In the genomic region with DNA sequence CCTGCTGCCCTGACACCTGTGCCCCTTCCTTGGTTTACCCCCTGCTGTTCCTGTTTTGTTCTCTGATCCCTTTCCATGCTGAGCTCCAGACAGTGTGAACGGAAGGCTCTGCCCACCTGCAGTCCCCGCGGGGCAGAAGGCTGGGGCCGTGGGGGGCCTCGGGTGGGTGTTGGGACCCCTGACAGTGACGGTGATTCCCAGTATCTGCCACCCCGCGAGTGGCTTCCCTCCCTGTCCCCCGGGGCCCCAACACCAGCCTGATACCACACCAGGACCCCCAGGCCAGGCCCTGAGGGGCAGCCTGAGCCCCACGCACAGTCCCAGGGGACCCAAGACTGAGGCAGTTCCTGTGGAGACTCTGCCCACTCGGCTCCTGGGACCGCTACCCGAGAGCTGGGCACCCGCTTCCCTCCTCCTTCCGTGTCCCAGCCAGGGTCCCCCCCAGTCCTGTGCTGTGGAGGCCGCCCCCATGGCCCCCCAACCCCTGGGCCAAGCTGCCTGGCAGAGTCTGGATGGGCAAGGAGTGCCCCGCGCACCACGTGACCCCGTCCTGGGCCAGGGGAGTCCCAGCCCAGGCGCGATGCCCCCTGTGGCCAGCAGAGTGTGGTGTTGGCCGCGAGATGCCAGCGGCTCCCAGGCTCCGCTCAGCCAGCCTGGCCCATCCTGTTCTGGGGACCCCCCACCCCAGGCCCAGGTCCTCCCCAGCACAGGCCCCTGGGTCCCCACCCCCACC, we compare ENCODE assay signal across 8 cellular contexts. TPM values are rescaled to one million over a fixed set of nuclear protein-coding genes. Genes with fewer than 3 reads are reported as not detected.
DNase-seq lines count a peak whose midpoint lies in the region; ATAC-seq, FAIRE-seq and TF ChIP-seq lines count a peak whose summit lies in the region.

No MANE protein-coding gene starts in this region.

- TF ChIP-seq RAD21 in A549 (conservative IDR thresholded peaks at IDR 0.05 in 1 of 2, IDR thresholded peaks at IDR 0.05 in 1 of 2): peak; percentile 94 to 100

- no peak for FAIRE-seq in A549 (lab: Jason Lieb, UNC)

- H3K27ac ChIP-seq in A549: peak overlapping the region; percentile 23 to 54; a peak in 3 of 6 replicates

- H3K4me3 ChIP-seq in A549 (no peak overlapping the region), fibroblast of pulmonary artery (replicated peaks; ENCODE audit: low read depth, low read length) (no peak overlapping the region)

- H3K4me1 ChIP-seq in A549: peaks cover 22% of the 10 kb centered on the region

- H3K4me2 ChIP-seq in A549: peak overlapping the region; percentile 64

- 2% methylated on average over 9 of the region's 26 CpGs for WGBS in A549 (ENCODE audit: missing lambda C conversion rate)

- TF ChIP-seq POLR2A in A549 (IDR thresholded peaks at IDR 0.05; ENCODE audit: low read length): no peak

- no peak for TF ChIP-seq EP300 in A549 (IDR thresholded peaks at IDR 0.05)

- ATAC-seq in A549: peak; percentile 59 to 86
- no peak for ATAC-seq in GM21515 (IDR thresholded peaks at IDR 0.05; ENCODE audit: unreplicated experiment)

- TF ChIP-seq CTCF in A549 (IDR thresholded peaks at IDR 0.05) (peak; percentile 93), GM10266 (IDR thresholded peaks at IDR 0.05; ENCODE audit: control insufficient read depth, insufficient read depth, low read depth, missing control alignments) (peak; percentile 66), fibroblast of pulmonary artery (IDR thresholded peaks at IDR 0.05; ENCODE audit: low read length, missing control alignments) (peak; percentile 71)

- DNase-seq in A549 (ENCODE audit: low read depth in 1 of 2, low spot score in 1 of 2) (peak; percentile 71 to 94), GM10266 (ENCODE audit: extremely low spot score) (peak; percentile 82), NCI-H345 treated with DMSO at 0.1 percent for 48 hours (lab: John Stamatoyannopoulos, UW; ENCODE audit: unreplicated experiment) (peak; percentile 45), activated T-cell treated with anti-CD3 and anti-CD28 coated beads for 24 hours (ENCODE audit: low read depth) (peak; percentile 26), fibroblast of pulmonary artery (ENCODE audit: low read depth) (peak; percentile 57), occipital lobe (lab: John Stamatoyannopoulos, UW) (peak; percentile 16), OCI-M2 (lab: John Stamatoyannopoulos, UW; ENCODE audit: unreplicated experiment) (no peak)

- H3K9me3 ChIP-seq in A549: no peaks in the 10 kb centered on the region

- POLR2A ChIA-PET in A549 (lab: Yijun Ruan, JAX): no interaction called here

- CTCF ChIA-PET in A549 (lab: Yijun Ruan, JAX): interaction anchor here (0.6 to 4.5 kb wide), 35 partner anchors 9 to 512 kb away, joined by 3 to 26 read pairs (median 4); no protein-coding TSS in a partner anchor

TF ChIP-seq in A549, 52 proteins besides CTCF, POLR2A, EP300 and RAD21:
- TF ChIP-seq ZSCAN20 (CRISPR knock-in tag; IDR thresholded peaks at IDR 0.05): no peak
- TF ChIP-seq, protein P1, sequence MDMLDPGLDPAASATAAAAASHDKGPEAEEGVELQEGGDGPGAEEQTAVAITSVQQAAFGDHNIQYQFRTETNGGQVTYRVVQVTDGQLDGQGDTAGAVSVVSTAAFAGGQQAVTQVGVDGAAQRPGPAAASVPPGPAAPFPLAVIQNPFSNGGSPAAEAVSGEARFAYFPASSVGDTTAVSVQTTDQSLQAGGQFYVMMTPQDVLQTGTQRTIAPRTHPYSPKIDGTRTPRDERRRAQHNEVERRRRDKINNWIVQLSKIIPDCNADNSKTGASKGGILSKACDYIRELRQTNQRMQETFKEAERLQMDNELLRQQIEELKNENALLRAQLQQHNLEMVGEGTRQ (IDR thresholded peaks at IDR 0.05): peak; percentile 94
- TF ChIP-seq NPAS2 (CRISPR knock-in tag; IDR thresholded peaks at IDR 0.05; ENCODE audit: borderline replicate concordance): no peak
- TF ChIP-seq SMC3 (IDR thresholded peaks at IDR 0.05): peak; percentile 99

RNA-seq across cellular contexts. Expression of a gene that starts 10.0 kb away (rescaled TPM):
- polyA plus RNA-seq in A549 (2011; rRNA removed) (not detected in 2 replicates), A549 (2017; fragmentation: RNase III; extraction: RNeasy Plus Mini Kit Qiagen cat#74134 plus additional on column Dnase treatment) (not detected in 3 replicates)
- polyA plus RNA-seq in A549 (2012; cell fraction: cytosol; rRNA removed): not detected in 2 replicates
- polyA plus RNA-seq in A549 (2012; cell fraction: nucleus; rRNA removed): not detected in 2 replicates
- not detected in 2 replicates for polyA minus RNA-seq in A549 (2011; rRNA and poly(A)+ RNA removed)
- not detected for total RNA-seq in occipital lobe

RNA-seq across cellular contexts. Expression of a gene that starts 33.5 kb away (rescaled TPM):
- polyA plus RNA-seq in A549 (2011; rRNA removed): 0.08 TPM in 1 of 2 replicates, not detected in the other
- 0.09 TPM in 1 of 2 replicates, not detected in the other for polyA plus RNA-seq in A549 (2012; cell fraction: cytosol; rRNA removed)
- 0.09 and 0.17 TPM in 2 replicates for polyA plus RNA-seq in A549 (2012; cell fraction: nucleus; rRNA removed)
- polyA plus RNA-seq in A549 (2017; fragmentation: RNase III; extraction: RNeasy Plus Mini Kit Qiagen cat#74134 plus additional on column Dnase treatment): 0.06 TPM in 1 of 3 replicates, not detected in the others
- not detected in 2 replicates for polyA minus RNA-seq in A549 (2011; rRNA and poly(A)+ RNA removed)
- 0.16 TPM for total RNA-seq in occipital lobe

RNA-seq across cellular contexts. Expression of a gene that starts 46.9 kb away (rescaled TPM):
- polyA plus RNA-seq in A549 (2011; rRNA removed) (7.2 and 8.6 TPM in 2 replicates), A549 (2017; fragmentation: RNase III; extraction: RNeasy Plus Mini Kit Qiagen cat#74134 plus additional on column Dnase treatment) (11.7 to 15.8 TPM (median 14.1 TPM) in 3 replicates)
- 11.7 and 18.5 TPM in 2 replicates for polyA plus RNA-seq in A549 (2012; cell fraction: cytosol; rRNA removed)
- 41.3 and 56.9 TPM in 2 replicates for polyA plus RNA-seq in A549 (2012; cell fraction: nucleus; rRNA removed)
- 14.1 and 17.6 TPM in 2 replicates for polyA minus RNA-seq in A549 (2011; rRNA and poly(A)+ RNA removed)
- 15.4 TPM for total RNA-seq in occipital lobe
